In genomic region chr16:6926762-6927161, GRCh38 we compare ENCODE assay signal across 23 cellular contexts.
A peak's percentile ranks its signal among the peaks of the same experiment; 100 is the strongest.
DNase-seq lines count a peak whose midpoint lies in the region; ATAC-seq, FAIRE-seq and TF ChIP-seq lines count a peak whose summit lies in the region.
"Had no signal": no experiment of that assay in that cellular context is flagged by ENCODE, and none has a peak within 500 bp of the region (broad histone marks: within the 10 kb centered on the region; RNA-seq: fewer than 3 reads in every experiment).

No MANE protein-coding gene starts in this region.

- no peak overlapping the region for H2BK20ac ChIP-seq in H1 (ENCODE audit: low read length)

- H3K9me3 ChIP-seq in H1 (ENCODE audit: insufficient read depth in 2 of 2, low read depth in 1 of 2, low read length in 1 of 2) (no peaks in the 10 kb centered on the region), aorta (ENCODE audit: control insufficient read depth, low read length) (peaks cover 2% of the 10 kb centered on the region)

- H3K27me3 Mint-ChIP-seq in type B pancreatic cell = peaks cover 4% of the 10 kb centered on the region

- no peak overlapping the region for H3K27ac ChIP-seq in H1 (ENCODE audit: low read depth, low read length)
- H3K27ac ChIP-seq in mesendoderm (ENCODE audit: low read depth, low read length) = peak overlapping the region; percentile 19
- H3K27ac ChIP-seq in aorta (ENCODE audit: low read depth in 1 of 2, low read length in 2 of 2) = no peak overlapping the region
- H3K27ac ChIP-seq: 22Rv1, C4-2B, GM23248, PC-9, RWPE1 had no signal

- 0 out of 2 replicates have a peak overlapping the region, but pooled peaks have one; percentile 4 for H2BK12ac ChIP-seq in H1 (ENCODE audit: low read depth, low read length)

- ATAC-seq in GM18907 (IDR thresholded peaks at IDR 0.05; ENCODE audit: unreplicated experiment) (no peak), aorta (ENCODE audit: low FRiP score) (no peak)

- no peak overlapping the region for H2BK5ac ChIP-seq in H1 (ENCODE audit: low read depth, low read length)
- no peak overlapping the region for H2BK5ac ChIP-seq in mesendoderm (ENCODE audit: low read length)

- H3K4me3 Mint-ChIP-seq in type B pancreatic cell = peak overlapping the region; percentile 50

- H2BK120ac ChIP-seq in H1 (replicated peaks; ENCODE audit: low read depth, low read length) (no peak overlapping the region), mesendoderm (ENCODE audit: low read depth, low read length) (no peak overlapping the region)

- no peak overlapping the region for H4K5ac ChIP-seq in H1 (ENCODE audit: insufficient read length, low read depth, low read length)
- H4K5ac ChIP-seq in mesendoderm (ENCODE audit: low read length) = no peak overlapping the region

- H3K14ac ChIP-seq in H1 (ENCODE audit: insufficient read length) = no peak overlapping the region

- H3K27ac Mint-ChIP-seq in type B pancreatic cell = peak overlapping the region; percentile 70

- TF ChIP-seq RAD21 in H1 (IDR thresholded peaks at IDR 0.05 in 1 of 2, conservative IDR thresholded peaks at IDR 0.05 in 1 of 2; ENCODE audit: low read depth in 2 of 2, low read length in 2 of 2) = 0 out of 4 replicates have a peak, but pooled peaks of 1 of the 2 experiments have one; percentile 5

- peak; percentile 12 for DNase-seq in NCI-H2227 (lab: John Stamatoyannopoulos, UW; ENCODE audit: unreplicated experiment)
- no peak for DNase-seq in NCI-H2227 treated with DMSO at 0.1 percent for 48 hours (lab: John Stamatoyannopoulos, UW)
- DNase-seq in H1 (ENCODE audit: low read depth in 1 of 2, low spot score in 2 of 2) = peak; percentile 27 to 46
- DNase-seq in mesendoderm = peak; percentile 90
- no peak for DNase-seq in type B pancreatic cell (ENCODE audit: extremely low spot score, unreplicated experiment)
- no peak for DNase-seq in aorta
- DNase-seq in HuH-7.5 (ENCODE audit: low spot score) = no peak
- DNase-seq: AML-193, DMS79 treated with DMSO at 0.1 percent for 48 hours, GM23248, IMR-90, NCI-H1417 treated with DMSO at 0.1 percent for 48 hours, NCI-H2029 treated with DMSO at 0.1 percent for 48 hours, NCI-H2171 treated with DMSO at 0.1 percent for 48 hours, NCI-H510A, NCI-H774, PC-9, SIG-M5 had no signal

- no peak for TF ChIP-seq POLR2A in H1 (IDR thresholded peaks at IDR 0.05; ENCODE audit: control extremely low read depth in 1 of 2, low read depth in 2 of 2, low read length in 2 of 2)

- H3K27me3 ChIP-seq in H1 (replicated peaks in 1 of 4; ENCODE audit: control insufficient read depth in 3 of 4, extremely low read depth in 1 of 4, insufficient read depth in 3 of 4, low read length in 3 of 4) (no peaks in the 10 kb centered on the region), mesendoderm (ENCODE audit: insufficient read depth, low read length, poor library complexity) (no peaks in the 10 kb centered on the region), aorta (ENCODE audit: control insufficient read depth in 1 of 2, insufficient read depth in 2 of 2, low read length in 1 of 2) (no peaks in the 10 kb centered on the region)

- intact Hi-C loops in aorta (cut with DNase I) = no loop called here

- H3K9me3 Mint-ChIP-seq in type B pancreatic cell = no peaks in the 10 kb centered on the region

- no peaks in the 10 kb centered on the region for H3K23me2 ChIP-seq in H1 (ENCODE audit: low read depth, low read length)

- peaks cover 7% of the 10 kb centered on the region for H3K4me1 Mint-ChIP-seq in type B pancreatic cell (ENCODE audit: unreplicated experiment)

- 46% methylated on average over 7 of the region's 7 CpGs; no CpG with 5 or more reads in 1 of the 2 experiments for whole genome bisulfite sequencing in H1 (ENCODE audit: extremely low coverage in 1 of 2, insufficient coverage in 1 of 2, insufficient read length in 1 of 2, insufficient replicate concordance in 2 of 2, low coverage in 1 of 2, low lambda C conversion rate in 2 of 2, missing lambda C conversion rate in 1 of 2), 2 experiments
- no CpG with 5 or more reads among the region's 7 CpGs for WGBS in mesendoderm (ENCODE audit: extremely low coverage, insufficient coverage, low lambda C conversion rate)
- WGBS in aorta, 2 donors = 22 to 34% methylated on average over 7 of the region's 7 CpGs

- H4K20me1 ChIP-seq in H1 (replicated peaks in 1 of 2; ENCODE audit: control insufficient read depth in 1 of 2, insufficient read depth in 2 of 2, low read length in 2 of 2) = no peaks in the 10 kb centered on the region

- H3K36me3 ChIP-seq in H1 (ENCODE audit: control insufficient read depth in 2 of 4, insufficient read depth in 4 of 4, low read length in 3 of 4) (no peaks in the 10 kb centered on the region), mesendoderm (ENCODE audit: control insufficient read depth, insufficient read depth, low read length) (no peaks in the 10 kb centered on the region), aorta (ENCODE audit: control insufficient read depth in 1 of 2, insufficient read depth in 2 of 2, low read length in 1 of 2) (no peaks in the 10 kb centered on the region)

- H3K4me2 ChIP-seq in H1 (ENCODE audit: insufficient read depth in 1 of 2, low read depth in 2 of 2, low read length in 2 of 2) (peak overlapping the region; percentile 17 to 30; a peak in 1 of 4 replicates), mesendoderm (ENCODE audit: low read length) (no peak overlapping the region)
- H3K4me2 ChIP-seq: PC-9 had no signal

- H4K8ac ChIP-seq in H1 (ENCODE audit: extremely low read depth, insufficient read depth, low read length) = no peak overlapping the region
- no peak overlapping the region for H4K8ac ChIP-seq in mesendoderm (ENCODE audit: low read depth, low read length)

- POLR2A ChIA-PET in H1 (lab: Charles Lee; ENCODE audit: partially characterized antibody) = no interaction called here

- H3K56ac ChIP-seq in H1 (replicated peaks; ENCODE audit: insufficient read length, low read depth, low read length) (no peak overlapping the region), mesendoderm (ENCODE audit: low read length) (no peak overlapping the region)

- TF ChIP-seq EP300 in H1 (IDR thresholded peaks at IDR 0.05; ENCODE audit: borderline replicate concordance in 1 of 2, low read depth in 2 of 2, low read length in 2 of 2) = no peak

- H3K79me2 ChIP-seq in H1 (ENCODE audit: control insufficient read depth in 1 of 2, insufficient read depth in 2 of 2, low read length in 2 of 2) (no peaks in the 10 kb centered on the region), mesendoderm (ENCODE audit: control insufficient read depth, insufficient read depth, low read length) (no peaks in the 10 kb centered on the region)

- FAIRE-seq in H1 (lab: Jason Lieb, UNC) = peak; percentile 95
- FAIRE-seq: G401.6 had no signal

- no peak overlapping the region for H4K91ac ChIP-seq in H1 (replicated peaks; ENCODE audit: insufficient read length, low read length)

- peak overlapping the region in 1 of 4 experiments; percentile 22; a peak in 1 of 8 replicates for H3K4me3 ChIP-seq in H1 (ENCODE audit: extremely low read depth in 1 of 4, insufficient read depth in 2 of 4, low read depth in 3 of 4, low read length in 4 of 4)
- H3K4me3 ChIP-seq in mesendoderm (ENCODE audit: low read length) = no peak overlapping the region
- no peak overlapping the region for H3K4me3 ChIP-seq in aorta (ENCODE audit: low read length in 2 of 2)
- H3K4me3 ChIP-seq: GM23248, PC-9 had no signal

- H3K9ac ChIP-seq in H1 (replicated peaks in 1 of 4; ENCODE audit: extremely low read depth in 1 of 4, low read depth in 3 of 4, low read length in 3 of 4) (no peak overlapping the region), mesendoderm (ENCODE audit: low read length) (no peak overlapping the region)
- H3K9ac ChIP-seq: GM23248 had no signal

- H3K4me1 ChIP-seq in H1 (replicated peaks in 1 of 4; ENCODE audit: control insufficient read depth in 3 of 4, insufficient read depth in 4 of 4, low read length in 3 of 4) (peaks cover 0 to 7% (median 5%) of the 10 kb centered on the region in 4 experiments; a peak in 4 of 7 replicates), mesendoderm (ENCODE audit: control insufficient read depth, low read depth, low read length) (no peaks in the 10 kb centered on the region), aorta (ENCODE audit: control insufficient read depth in 1 of 2, insufficient read depth in 2 of 2, low read length in 2 of 2) (no peaks in the 10 kb centered on the region)

- no peak overlapping the region for H2AFZ ChIP-seq in H1 (ENCODE audit: low read length)
- H2AFZ ChIP-seq: GM23248, PC-9 had no signal

- H3K36me3 Mint-ChIP-seq in type B pancreatic cell = no peaks in the 10 kb centered on the region

- H3K23ac ChIP-seq in H1 (ENCODE audit: insufficient read length) (no peak overlapping the region), mesendoderm (ENCODE audit: low read length) (no peak overlapping the region)

- peak overlapping the region; percentile 27 for H3K4ac ChIP-seq in H1 (replicated peaks; ENCODE audit: insufficient read length, low read depth, low read length)
- peak overlapping the region; percentile 43 for H3K4ac ChIP-seq in mesendoderm (ENCODE audit: low read depth, low read length)

- H3K18ac ChIP-seq in H1 (ENCODE audit: extremely low read depth, low read length) (no peak overlapping the region), mesendoderm (ENCODE audit: low read length) (no peak overlapping the region)

- H2AK5ac ChIP-seq in H1 (ENCODE audit: low read depth, low read length) (no peak overlapping the region), mesendoderm (ENCODE audit: low read length) (no peak overlapping the region)

- CTCF ChIA-PET in H1 (lab: Charles Lee; ENCODE audit: partially characterized antibody) = interaction anchor here (1.3 kb wide), 1 partner anchor 246 kb away, joined by 3 read pairs; no protein-coding TSS in a partner anchor

- H3K79me1 ChIP-seq in H1 (ENCODE audit: low read depth, low read length) = no peaks in the 10 kb centered on the region
- no peaks in the 10 kb centered on the region for H3K79me1 ChIP-seq in mesendoderm (ENCODE audit: low read length)

- TF ChIP-seq CTCF in H1 (IDR thresholded peaks at IDR 0.05; ENCODE audit: control extremely low read depth in 1 of 3, insufficient read depth in 1 of 3, low read depth in 1 of 3, low read length in 3 of 3) (no peak), type B pancreatic cell (conservative IDR thresholded peaks at IDR 0.05) (no peak)

- H2BK15ac ChIP-seq in H1 (ENCODE audit: low read length) = no peak overlapping the region
- H2BK15ac ChIP-seq in mesendoderm (replicated peaks; ENCODE audit: low read depth) = no peak overlapping the region

TF ChIP-seq in H1, 55 proteins besides CTCF, POLR2A, EP300 and RAD21 (continues in another document):
- peak; percentile 92 for TF ChIP-seq TEAD4 (IDR thresholded peaks at IDR 0.05; ENCODE audit: low read depth, low read length)
- TF ChIP-seq ASH2L (IDR thresholded peaks at IDR 0.05; ENCODE audit: low read length) = peak; percentile 16
- 0 out of 2 replicates have a peak, but pooled peaks have one; percentile 17 for TF ChIP-seq SP1 (IDR thresholded peaks at IDR 0.05; ENCODE audit: low read depth, low read length)

Comparison
In these comparisons a context has a peak if more than half of its experiments do, and no peak if none do; other contexts are left out.
1. DNase-seq: peak in NCI-H2227 (single experiment), H1 (2 of 2) and mesendoderm (single experiment); none in NCI-H2227 treated with DMSO at 0.1 percent for 48 hours (single experiment), type B pancreatic cell (single experiment), aorta (0 of 2) and HuH-7.5 (single experiment).